ENCODE assay signal across 9 cellular contexts in genomic region chr6:2860706-2861059, GRCh38. TPM values are rescaled to one million over a fixed set of nuclear protein-coding genes. Genes with fewer than 3 reads are reported as not detected.
A peak's percentile ranks its signal among the peaks of the same experiment; 100 is the strongest.
DNase-seq lines count a peak whose midpoint lies in the region; ATAC-seq and TF ChIP-seq lines count a peak whose summit lies in the region.
"Not testable (repeated sequence)": the region's sequence is repeated elsewhere in the genome, so short reads cannot be mapped to it uniquely, and the experiment has no call there.
"Had no signal": no experiment of that assay in that cellular context is flagged by ENCODE, and none has a peak within 500 bp of the region (broad histone marks: within the 10 kb centered on the region; RNA-seq: fewer than 3 reads in every experiment).

No MANE protein-coding gene starts in this region.

- H3K27me3 Mint-ChIP-seq in CD4-positive, alpha-beta memory T cell; activated CD4-positive, alpha-beta T cell treated with anti-CD3 and anti-CD28 coated beads for 36 hours; activated T-cell treated with anti-CD3 and anti-CD28 coated beads, Interleukin-2, amount 50 U/mL, for 24 hours; activated naive CD8-positive, alpha-beta T cell: not testable (repeated sequence)
- H3K27me3 Mint-ChIP-seq in immature natural killer cell (ENCODE audit: low read depth in 3 of 3), result peaks cover 0 to 28% (median 11%) of the 10 kb centered on the region in 3 donors

- not testable (repeated sequence) for H4K20me1 ChIP-seq in OCI-LY1 (ENCODE audit: insufficient read depth, low read length)

- peaks cover 53 to 89% (median 74%) of the 10 kb centered on the region in 4 donors for H3K4me1 Mint-ChIP-seq in CD4-positive, alpha-beta memory T cell
- H3K4me1 Mint-ChIP-seq in activated CD4-positive, alpha-beta T cell treated with anti-CD3 and anti-CD28 coated beads for 36 hours, result peaks cover 87% of the 10 kb centered on the region
- peaks cover 88% of the 10 kb centered on the region for H3K4me1 Mint-ChIP-seq in activated T-cell treated with anti-CD3 and anti-CD28 coated beads, Interleukin-2, amount 50 U/mL, for 24 hours (ENCODE audit: low read depth)
- H3K4me1 Mint-ChIP-seq in activated naive CD8-positive, alpha-beta T cell (ENCODE audit: low read depth), result peaks cover 80% of the 10 kb centered on the region
- peaks cover 55 to 73% of the 10 kb centered on the region in 2 donors for H3K4me1 Mint-ChIP-seq in immature natural killer cell

- H3K79me2 ChIP-seq in OCI-LY1 (ENCODE audit: insufficient read depth, low read length), result not testable (repeated sequence)

- CTCF ChIA-PET in CD4-positive, alpha-beta memory T cell (lab: Charles Lee; ENCODE audit: partially characterized antibody), result interaction anchor here (1.1 to 1.3 kb wide), 2 partner anchors 15 to 51 kb away, joined by 5 read pairs; no protein-coding TSS in a partner anchor
- CTCF ChIA-PET in activated CD4-positive, alpha-beta T cell treated with anti-CD3 and anti-CD28 coated beads for 36 hours (lab: Charles Lee), result interaction anchor here (0.6 to 1.4 kb wide), 2 partner anchors 79 to 236 kb away, joined by 3 to 5 read pairs; no protein-coding TSS in a partner anchor

- not testable (repeated sequence) for H2AFZ ChIP-seq in OCI-LY1 (ENCODE audit: low read length)

- H3K9me2 ChIP-seq in OCI-LY1 (ENCODE audit: low read depth, low read length), result not testable (repeated sequence)

- not testable (repeated sequence) for H3K9me3 ChIP-seq in CD4-positive, alpha-beta memory T cell (ENCODE audit: control insufficient read depth in 1 of 2, low read length in 2 of 2); OCI-LY1 (ENCODE audit: low read length); neutrophil

- H3K9ac ChIP-seq in OCI-LY1 (ENCODE audit: low read length), result not testable (repeated sequence)

- H3K36me3 Mint-ChIP-seq in CD4-positive, alpha-beta memory T cell; activated T-cell treated with anti-CD3 and anti-CD28 coated beads, Interleukin-2, amount 50 U/mL, for 24 hours (ENCODE audit: low read depth); activated naive CD8-positive, alpha-beta T cell; immature natural killer cell: not testable (repeated sequence)
- H3K36me3 Mint-ChIP-seq in activated CD4-positive, alpha-beta T cell treated with anti-CD3 and anti-CD28 coated beads for 36 hours (ENCODE audit: low read depth), result peaks cover 12% of the 10 kb centered on the region

- not testable (repeated sequence) for TF ChIP-seq CTCF in OCI-LY1 (IDR thresholded peaks at IDR 0.05; ENCODE audit: low read length); neutrophil (IDR thresholded peaks at IDR 0.05)

- intact Hi-C loops in CD4-positive, alpha-beta memory T cell (cut with micrococcal nuclease), result not testable (repeated sequence)
- intact Hi-C loops in activated CD4-positive, alpha-beta T cell treated with anti-CD3 and anti-CD28 coated beads for 36 hours (cut with DNase I, micrococcal nuclease), result loop anchor here in 1 of 2 experiments (1.0 kb wide), 1 partner anchor 80 kb away; no protein-coding TSS in a partner anchor

- DNase-seq in CD4-positive, alpha-beta memory T cell; activated CD4-positive, alpha-beta T cell treated with anti-CD3 and anti-CD28 coated beads for 36 hours; activated T-cell treated with anti-CD3 and anti-CD28 coated beads, Interleukin-2, amount 50 U/mL, for 24 hours; immature natural killer cell: not testable (repeated sequence)

- H3F3A ChIP-seq in OCI-LY1 (ENCODE audit: insufficient read depth, low read length), result not testable (repeated sequence)

- POLR2A ChIA-PET in CD4-positive, alpha-beta memory T cell (lab: Charles Lee; ENCODE audit: partially characterized antibody), result interaction anchor here (0.7 to 2.0 kb wide), 6 partner anchors 12 to 95 kb away, joined by 3 to 7 read pairs (median 4); partner anchors contain the start of genes SERPINB1, SERPINB9 and WRNIP1
- POLR2A ChIA-PET in activated CD4-positive, alpha-beta T cell treated with anti-CD3 and anti-CD28 coated beads for 36 hours (lab: Charles Lee), result interaction anchor here (0.7 to 3.5 kb wide), 6 partner anchors 9 to 80 kb away, joined by 3 to 35 read pairs (median 12); no protein-coding TSS in a partner anchor

- H3K36me3 ChIP-seq in CD4-positive, alpha-beta memory T cell (ENCODE audit: insufficient read depth, low read length); OCI-LY1 (ENCODE audit: insufficient read depth, low read length); neutrophil: not testable (repeated sequence)

- H3K9me3 Mint-ChIP-seq in CD4-positive, alpha-beta memory T cell; activated CD4-positive, alpha-beta T cell treated with anti-CD3 and anti-CD28 coated beads for 36 hours (ENCODE audit: low read depth); activated T-cell treated with anti-CD3 and anti-CD28 coated beads, Interleukin-2, amount 50 U/mL, for 24 hours; activated naive CD8-positive, alpha-beta T cell (ENCODE audit: low read depth); immature natural killer cell: not testable (repeated sequence)

- peak overlapping the region in 4 of 8 donors; percentile 2 to 71 (median 50) for H3K4me3 Mint-ChIP-seq in CD4-positive, alpha-beta memory T cell
- peak overlapping the region; percentile 66 for H3K4me3 Mint-ChIP-seq in activated CD4-positive, alpha-beta T cell treated with anti-CD3 and anti-CD28 coated beads for 36 hours
- peak overlapping the region; percentile 49 for H3K4me3 Mint-ChIP-seq in activated T-cell treated with anti-CD3 and anti-CD28 coated beads, Interleukin-2, amount 50 U/mL, for 24 hours
- H3K4me3 Mint-ChIP-seq in activated naive CD8-positive, alpha-beta T cell, result peak overlapping the region; percentile 30
- H3K4me3 Mint-ChIP-seq in immature natural killer cell, result not testable (repeated sequence)

- peak overlapping the region; percentile 82 to 100 (median 93) for H3K27ac Mint-ChIP-seq in CD4-positive, alpha-beta memory T cell
- H3K27ac Mint-ChIP-seq in activated CD4-positive, alpha-beta T cell treated with anti-CD3 and anti-CD28 coated beads for 36 hours, result peak overlapping the region; percentile 99
- peak overlapping the region; percentile 93 for H3K27ac Mint-ChIP-seq in activated T-cell treated with anti-CD3 and anti-CD28 coated beads, Interleukin-2, amount 50 U/mL, for 24 hours
- H3K27ac Mint-ChIP-seq in activated naive CD8-positive, alpha-beta T cell, result peak overlapping the region; percentile 98
- H3K27ac Mint-ChIP-seq in immature natural killer cell, result peak overlapping the region; percentile 85 to 96 (median 93)

- not testable (repeated sequence) for H3K4me3 ChIP-seq in CD4-positive, alpha-beta memory T cell (ENCODE audit: low read length in 2 of 2); OCI-LY1 (ENCODE audit: low read depth, low read length, poor library complexity, severe bottlenecking); neutrophil (ENCODE audit: low read depth in 1 of 2, low read length in 1 of 2)

- not testable (repeated sequence) for H3K4me2 ChIP-seq in OCI-LY1 (ENCODE audit: low read length)

- not testable (repeated sequence) for H3K27ac ChIP-seq in CD4-positive, alpha-beta memory T cell (ENCODE audit: low read depth, low read length)
- H3K27ac ChIP-seq in OCI-LY1 (ENCODE audit: low read depth, low read length, poor library complexity, severe bottlenecking), result peak overlapping the region; percentile 100
- H3K27ac ChIP-seq in neutrophil, result peak overlapping the region; percentile 15

- ATAC-seq in activated CD4-positive, alpha-beta T cell treated with anti-CD3 and anti-CD28 coated beads for 36 hours, result not testable (repeated sequence)

- H3K27me3 ChIP-seq in CD4-positive, alpha-beta memory T cell (ENCODE audit: insufficient read depth, low read length); OCI-LY1 (ENCODE audit: insufficient read depth, low read length); neutrophil: not testable (repeated sequence)

- H3K4me1 ChIP-seq in CD4-positive, alpha-beta memory T cell (ENCODE audit: insufficient read depth, low read length), result peaks cover 70% of the 10 kb centered on the region
- H3K4me1 ChIP-seq in OCI-LY1 (ENCODE audit: insufficient read depth, low read length, severe bottlenecking), result peaks cover 65% of the 10 kb centered on the region
- peaks cover 33 to 44% of the 10 kb centered on the region in 2 experiments for H3K4me1 ChIP-seq in neutrophil (ENCODE audit: control insufficient read depth in 1 of 2, insufficient read depth in 1 of 2, low read depth in 1 of 2, low read length in 1 of 2)

RNA-seq across cellular contexts. Expression of gene SERPINB1, which starts 19.0 kb away (rescaled TPM):
- total RNA-seq in CD4-positive, alpha-beta memory T cell, result 10 to 100 TPM; 56.7 to 58.0 TPM
- 100 to 1,000 TPM; 126 to 159 TPM for polyA plus RNA-seq in CD4-positive, alpha-beta memory T cell
- total RNA-seq in activated CD4-positive, alpha-beta T cell treated with anti-CD3 and anti-CD28 coated beads for 36 hours, result 100 to 1,000 TPM; 200 to 243 TPM
- 100 to 1,000 TPM; 108 to 164 (median 162) TPM for polyA plus RNA-seq in immature natural killer cell

RNA-seq across cellular contexts. Expression of gene SERPINB9, which starts 42.4 kb away (rescaled TPM):
- total RNA-seq in CD4-positive, alpha-beta memory T cell, result 10 to 100 TPM; 83.2 to 88.5 TPM
- polyA plus RNA-seq in CD4-positive, alpha-beta memory T cell, result 10 to 100 TPM; 20.4 to 41.0 TPM
- 100 to 1,000 TPM in 1 of 2 experiments, 10 to 100 TPM in 1; 90.0 to 109 TPM for total RNA-seq in activated CD4-positive, alpha-beta T cell treated with anti-CD3 and anti-CD28 coated beads for 36 hours
- polyA plus RNA-seq in immature natural killer cell, result 10 to 100 TPM; 20.7 to 50.4 (median 21.7) TPM
- total RNA-seq: H4, MCF 10A had no signal
